9 cellular contexts compared by ENCODE assay signal in the genomic region with DNA sequence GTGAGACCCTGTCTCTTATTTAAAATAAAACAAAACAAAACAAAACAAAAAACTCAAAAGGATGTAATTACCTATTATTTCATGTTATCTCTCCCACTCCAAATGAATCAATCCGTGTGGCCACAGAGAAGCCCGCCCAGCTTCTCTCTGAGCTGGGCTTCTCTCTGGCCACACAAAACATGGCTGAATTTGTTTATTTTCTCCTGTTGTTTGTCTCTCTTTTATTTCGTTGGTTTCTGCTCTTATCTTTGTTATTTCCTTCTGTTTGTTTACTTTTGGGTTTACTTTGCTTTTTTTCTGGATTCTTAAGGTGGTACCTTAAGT. TPM values are rescaled to one million over a fixed set of nuclear protein-coding genes. Genes with fewer than 3 reads are reported as not detected.
A peak's percentile ranks its signal among the peaks of the same experiment; 100 is the strongest.
DNase-seq lines count a peak whose midpoint lies in the region; ATAC-seq and TF ChIP-seq lines count a peak whose summit lies in the region.
"Had no signal": no experiment of that assay in that cellular context is flagged by ENCODE, and none has a peak within 500 bp of the region (broad histone marks: within the 10 kb centered on the region; RNA-seq: fewer than 3 reads in every experiment).

No MANE protein-coding gene starts in this region.

- H3K18ac ChIP-seq in IMR-90 (ENCODE audit: low read depth, low read length) = peak overlapping the region; percentile 2; the same call in 1 of the 2 replicates

- H2BK20ac ChIP-seq in IMR-90 (ENCODE audit: low read depth, low read length) = peak overlapping the region; percentile 52

- H4K20me1 ChIP-seq in IMR-90 (ENCODE audit: insufficient read depth, low read length) = no peaks in the 10 kb centered on the region

- peak overlapping the region; percentile 7; the same call in 1 of the 2 replicates for H4K5ac ChIP-seq in IMR-90 (ENCODE audit: low read depth, low read length)

- peak overlapping the region; percentile 60 for H2BK120ac ChIP-seq in IMR-90 (ENCODE audit: low read depth, low read length)

- 0 out of 3 replicates have a peak overlapping the region, but pooled peaks have one; percentile 1 for H2BK15ac ChIP-seq in IMR-90 (ENCODE audit: low read depth, low read length)

- H3K27me3 ChIP-seq in CD4-positive, alpha-beta memory T cell (ENCODE audit: insufficient read depth, low read length) = no peaks in the 10 kb centered on the region
- H3K27me3 ChIP-seq in IMR-90 (ENCODE audit: control insufficient read depth, insufficient read depth, low read length) (no peaks in the 10 kb centered on the region), ascending aorta (no peaks in the 10 kb centered on the region)

- no peaks in the 10 kb centered on the region for H3K9me3 Mint-ChIP-seq in CD4-positive, alpha-beta memory T cell
- H3K9me3 Mint-ChIP-seq in natural killer cell = no peaks in the 10 kb centered on the region

- in situ Hi-C loops in IMR-90 (cut with MboI; ENCODE audit: low sequenced_read_pairs) = loop anchor here (5.0 kb wide), 1 partner anchor 390 kb away; no protein-coding TSS in a partner anchor

- TF ChIP-seq CTCF in IMR-90 (conservative IDR thresholded peaks at IDR 0.05; ENCODE audit: low read depth, low read length) (no peak), ascending aorta (IDR thresholded peaks at IDR 0.05) (no peak), natural killer cell (IDR thresholded peaks at IDR 0.05) (peak; percentile 3)

- peak overlapping the region; percentile 84 to 98 (median 97) for H3K27ac Mint-ChIP-seq in CD4-positive, alpha-beta memory T cell
- H3K27ac Mint-ChIP-seq in natural killer cell = peak overlapping the region; percentile 1 to 71

- no peaks in the 10 kb centered on the region for H3K9me3 ChIP-seq in CD4-positive, alpha-beta memory T cell (ENCODE audit: control insufficient read depth in 1 of 2, low read length in 2 of 2)
- H3K9me3 ChIP-seq in IMR-90 (ENCODE audit: control insufficient read depth, insufficient read depth, low read length) = no peaks in the 10 kb centered on the region
- no peaks in the 10 kb centered on the region for H3K9me3 ChIP-seq in ascending aorta

- peak overlapping the region in 1 of 2 experiments; percentile 48; a peak in 2 of 4 replicates for H4K8ac ChIP-seq in IMR-90 (ENCODE audit: low read depth in 2 of 2, low read length in 2 of 2)

- no peaks in the 10 kb centered on the region for H3K27me3 Mint-ChIP-seq in CD4-positive, alpha-beta memory T cell
- H3K27me3 Mint-ChIP-seq in natural killer cell (ENCODE audit: low read depth in 2 of 2) = peaks cover 9 to 24% of the 10 kb centered on the region in 2 donors

- H3K79me1 ChIP-seq in IMR-90 (ENCODE audit: low read depth in 1 of 2, low read length in 2 of 2) = peaks cover 9 to 26% of the 10 kb centered on the region in 2 experiments; a peak in 3 of 4 replicates

- no peaks in the 10 kb centered on the region for H3K36me3 ChIP-seq in CD4-positive, alpha-beta memory T cell (ENCODE audit: insufficient read depth, low read length)
- H3K36me3 ChIP-seq in IMR-90 (ENCODE audit: control insufficient read depth, insufficient read depth, low read length) (no peaks in the 10 kb centered on the region), ascending aorta (no peaks in the 10 kb centered on the region)

- no peak for TF ChIP-seq POLR2A in IMR-90 (IDR thresholded peaks at IDR 0.05; ENCODE audit: low read depth, low read length)

- peak overlapping the region; percentile 90 to 99 (median 96) for H3K4me3 Mint-ChIP-seq in CD4-positive, alpha-beta memory T cell
- H3K4me3 Mint-ChIP-seq in natural killer cell = peak overlapping the region; percentile 98

- H3K56ac ChIP-seq in IMR-90 (ENCODE audit: extremely low read depth, insufficient read depth, low read length) = no peak overlapping the region

- WGBS in IMR-90 (ENCODE audit: extremely low coverage in 2 of 2, insufficient read length in 1 of 2), 2 experiments = no CpG with 5 or more reads among the region's 3 CpGs

- peaks cover 26% of the 10 kb centered on the region for H3K4me1 ChIP-seq in CD4-positive, alpha-beta memory T cell (ENCODE audit: insufficient read depth, low read length)
- H3K4me1 ChIP-seq in IMR-90 (ENCODE audit: control insufficient read depth, insufficient read depth, low read length) (peaks cover 12% of the 10 kb centered on the region), ascending aorta (peaks cover 2 to 25% of the 10 kb centered on the region in 2 donors)

- CTCF ChIA-PET in CD4-positive, alpha-beta memory T cell (lab: Charles Lee; ENCODE audit: partially characterized antibody) = interaction anchor here (0.7 to 14.5 kb wide), 33 partner anchors 9 to 388 kb away, joined by 3 to 271 read pairs (median 5); a partner anchor contains a TSS
- CTCF ChIA-PET in IMR-90 (lab: Yijun Ruan, JAX) = interaction anchor here (0.8 to 2.2 kb wide), 6 partner anchors 17 to 122 kb away, joined by 3 to 8 read pairs (median 4); no protein-coding TSS in a partner anchor

- TF ChIP-seq RAD21 in IMR-90 (IDR thresholded peaks at IDR 0.05; ENCODE audit: low read length) = no peak

- H4K91ac ChIP-seq in IMR-90 (ENCODE audit: insufficient read depth, low read depth, low read length) = peak overlapping the region; percentile 8; the same call in 1 of the 2 replicates

- H3K27ac ChIP-seq in CD4-positive, alpha-beta memory T cell (ENCODE audit: low read depth, low read length) = peak overlapping the region; percentile 72
- H3K27ac ChIP-seq in IMR-90 (ENCODE audit: insufficient read depth, low read length) = peak overlapping the region; percentile 0
- no peak overlapping the region for H3K27ac ChIP-seq in ascending aorta

- no peak for ATAC-seq in IMR-90 (ENCODE audit: low read depth)
- peak in 1 of 3 donors; percentile 9 for ATAC-seq in natural killer cell
- ATAC-seq in GM18502 (IDR thresholded peaks at IDR 0.05; ENCODE audit: poor library complexity, unreplicated experiment) = no peak
- no peak for ATAC-seq in HG03095 (IDR thresholded peaks at IDR 0.05; ENCODE audit: unreplicated experiment)

- no peak overlapping the region for H2AK9ac ChIP-seq in IMR-90 (replicated peaks; ENCODE audit: low read depth, low read length, poor library complexity)

- intact Hi-C loops in CD4-positive, alpha-beta memory T cell (cut with micrococcal nuclease) = loop anchor here (1.0 to 5.0 kb wide), 10 partner anchors 17 to 423 kb away; a partner anchor contains a TSS
- intact Hi-C loops in IMR-90 (cut with micrococcal nuclease) (loop anchor here (1.0 kb wide), 3 partner anchors 23 to 387 kb away; a partner anchor contains a TSS), ascending aorta (cut with DNase I) (loop anchor here (1.0 kb wide), 1 partner anchor 45 kb away; no protein-coding TSS in a partner anchor), natural killer cell (cut with micrococcal nuclease) (loop anchor here (1.0 to 10.0 kb wide), 3 partner anchors 98 to 387 kb away; no protein-coding TSS in a partner anchor)

- peak overlapping the region in 1 of 2 donors; percentile 93 for H3K4me3 ChIP-seq in CD4-positive, alpha-beta memory T cell (ENCODE audit: low read length in 2 of 2)
- H3K4me3 ChIP-seq in IMR-90 (ENCODE audit: insufficient read depth, low read depth, low read length) (no peak overlapping the region), ascending aorta (peak overlapping the region; percentile 59 to 75)

- peaks cover 26 to 60% (median 42%) of the 10 kb centered on the region in 4 donors for H3K4me1 Mint-ChIP-seq in CD4-positive, alpha-beta memory T cell
- H3K4me1 Mint-ChIP-seq in natural killer cell = peaks cover 39 to 43% of the 10 kb centered on the region in 2 donors

- H2AK5ac ChIP-seq in IMR-90 (ENCODE audit: low read depth, low read length) = no peak overlapping the region

- no peak overlapping the region for H3K23ac ChIP-seq in IMR-90 (ENCODE audit: low read depth, low read length)

- 0 out of 2 replicates have a peak overlapping the region, but pooled peaks have one; percentile 30 for H3K14ac ChIP-seq in IMR-90 (replicated peaks; ENCODE audit: low read depth, low read length)

- peaks cover 8% of the 10 kb centered on the region; the same call in 1 of the 2 replicates for H3K9me1 ChIP-seq in IMR-90 (ENCODE audit: insufficient read depth, low read length)

- H3K4me2 ChIP-seq in IMR-90 (ENCODE audit: low read depth, low read length) = peak overlapping the region; percentile 20

- POLR2A ChIA-PET in CD4-positive, alpha-beta memory T cell (lab: Charles Lee; ENCODE audit: partially characterized antibody) = interaction anchor here (0.6 to 7.0 kb wide), 22 partner anchors 7 to 423 kb away, joined by 3 to 201 read pairs (median 7); a partner anchor contains a TSS
- POLR2A ChIA-PET in IMR-90 (lab: Charles Lee; ENCODE audit: unreplicated experiment) = no interaction called here

- dilution Hi-C loops in IMR-90 (cut with HindIII; ENCODE audit: low sequenced_read_pairs, unreplicated experiment) = no loop called here

- H3K4ac ChIP-seq in IMR-90 (ENCODE audit: low read depth, low read length) = peak overlapping the region; percentile 8

- peaks cover 0 to 16% of the 10 kb centered on the region in 2 donors for H3K36me3 Mint-ChIP-seq in CD4-positive, alpha-beta memory T cell
- H3K36me3 Mint-ChIP-seq in natural killer cell = no peaks in the 10 kb centered on the region

- DNase-seq in CD4-positive, alpha-beta memory T cell = no peak
- DNase-seq in IMR-90 (no peak), ascending aorta (ENCODE audit: low spot score in 2 of 2) (no peak), natural killer cell (no peak), AG08395 (ENCODE audit: low spot score) (no peak), nucleus accumbens (lab: John Stamatoyannopoulos, UW) (no peak)
- DNase-seq: NCI-H187 had no signal

- BruUV-seq in IMR-90 (replicated peaks; lab: Mats Ljungman, UMichigan) = no TSS peak

- H2BK5ac ChIP-seq in IMR-90 (ENCODE audit: low read depth, low read length, poor library complexity, severe bottlenecking) = peak overlapping the region; percentile 17

- peak overlapping the region; percentile 10; the same call in 1 of the 2 replicates for H3K9ac ChIP-seq in IMR-90 (ENCODE audit: low read depth, low read length)

- peak overlapping the region; percentile 60 for H2AFZ ChIP-seq in IMR-90 (replicated peaks; ENCODE audit: low read length, poor library complexity)

TF ChIP-seq in IMR-90, 13 proteins besides CTCF, POLR2A, EP300 and RAD21 (continues in another document):
- no peak for TF ChIP-seq RCOR1 (IDR thresholded peaks at IDR 0.05; ENCODE audit: insufficient replicate concordance, low read length)

RNA-seq across cellular contexts. Expression of a gene that starts 1.5 kb away (rescaled TPM):
- 10 to 100 TPM; 83.3 to 90.7 TPM for total RNA-seq in CD4-positive, alpha-beta memory T cell
- 10 to 100 TPM; 67.1 to 81.2 TPM for polyA plus RNA-seq in CD4-positive, alpha-beta memory T cell
- total RNA-seq in IMR-90 (2012; rRNA removed) (19.7 and 20.3 TPM in 2 replicates), ascending aorta (1.1 TPM), natural killer cell (1 to 10 TPM; 1.4 to 6.3 (median 6.3) TPM)
- polyA plus RNA-seq in IMR-90 (2012; rRNA removed) = 15.3 and 17.6 TPM in 2 replicates
- polyA plus RNA-seq in IMR-90 (2012; cell fraction: cytosol; rRNA removed) = 8.1 and 12.6 TPM in 2 replicates
- polyA plus RNA-seq in IMR-90 (2012; cell fraction: nucleus; rRNA removed; ENCODE audit: low replicate concordance) = 7.4 and 9.4 TPM in 2 replicates

RNA-seq across cellular contexts. Expression of a gene that starts 23.1 kb away (rescaled TPM):
- total RNA-seq in CD4-positive, alpha-beta memory T cell = 1,000 to 10,000 TPM; 1,218 to 1,245 TPM
- polyA plus RNA-seq in CD4-positive, alpha-beta memory T cell = 1,000 to 10,000 TPM; 5,559 to 6,561 TPM
- total RNA-seq in IMR-90 (2012; rRNA removed) (842 and 3,620 TPM in 2 replicates), ascending aorta (5,452 TPM), natural killer cell (1,000 to 10,000 TPM; 1,247 to 1,683 (median 1,557) TPM)
- 5,527 and 7,531 TPM in 2 replicates for polyA plus RNA-seq in IMR-90 (2012; rRNA removed)
- 7,585 and 16,787 TPM in 2 replicates for polyA plus RNA-seq in IMR-90 (2012; cell fraction: cytosol; rRNA removed)
- 1,357 and 2,658 TPM in 2 replicates for polyA plus RNA-seq in IMR-90 (2012; cell fraction: nucleus; rRNA removed; ENCODE audit: low replicate concordance)

Comparison
In these comparisons a context has a peak if more than half of its experiments do, and no peak if none do; other contexts are left out.
1. H3K27ac ChIP-seq: peak in CD4-positive, alpha-beta memory T cell (single experiment) and IMR-90 (single experiment); none in ascending aorta (0 of 2).